ENCODE assay signal across 8 cellular contexts in genomic region chr19:49850487-49851342, GRCh38. TPM values are rescaled to one million over a fixed set of nuclear protein-coding genes. Genes with fewer than 3 reads are reported as not detected.
DNase-seq lines count a peak whose midpoint lies in the region; ATAC-seq and TF ChIP-seq lines count a peak whose summit lies in the region.

Gene PTOV1 (plus strand): TSS chr19:49851159.

- BruUV-seq in Calu3 (replicated peaks; lab: Mats Ljungman, UMichigan) (no TSS peak), IMR-90 (replicated peaks; lab: Mats Ljungman, UMichigan) (no TSS peak), OCI-LY7 (replicated peaks; lab: Mats Ljungman, UMichigan) (no TSS peak)

- peak within 1 kb of the TSS; percentile 70 for H2BK120ac ChIP-seq in IMR-90 (ENCODE audit: low read depth, low read length)

- DNase-seq in Calu3 (peak; percentile 96), IMR-90 (peak; percentile 91), OCI-LY7 (ENCODE audit: low spot score) (peak; percentile 97), activated T-cell treated with anti-CD3 and anti-CD28 coated beads for 24 hours (ENCODE audit: low read depth) (peak; percentile 81), epithelial cell of prostate (ENCODE audit: low read depth, low spot score) (peak; percentile 39), mucosa of gallbladder (ENCODE audit: low spot score) (peak; percentile 93)
- peak; percentile 79 for DNase-seq in stimulated activated CD8-positive, alpha-beta memory T cell treated with anti-CD3 and anti-CD28 coated beads, Interleukin-4, amount 100 ng/mL, for 24 hours (ENCODE audit: low read depth)

- peak within 1 kb of the TSS; percentile 86 for H2BK5ac ChIP-seq in IMR-90 (ENCODE audit: low read depth, low read length, poor library complexity, severe bottlenecking)

- H3K79me2 ChIP-seq in OCI-LY7 (ENCODE audit: insufficient read depth, low read depth, low read length), result peaks cover 24% of the 10 kb centered on the region

- H3K27me3 Mint-ChIP-seq in Calu3 (ENCODE audit: unreplicated experiment), result no peaks in the 10 kb centered on the region

- TF ChIP-seq CTCF in Calu3 (IDR thresholded peaks at IDR 0.05; ENCODE audit: unreplicated experiment) (no peak), IMR-90 (conservative IDR thresholded peaks at IDR 0.05; ENCODE audit: low read depth, low read length) (no peak), OCI-LY7 (conservative IDR thresholded peaks at IDR 0.05; ENCODE audit: low read length) (no peak)

- H4K8ac ChIP-seq in IMR-90 (ENCODE audit: low read depth in 2 of 2, low read length in 2 of 2), result peak within 1 kb of the TSS; percentile 92 to 94

- 1% methylated on average over 53 of the region's 98 CpGs; no CpG with 5 or more reads in 1 of the 2 experiments for WGBS in IMR-90 (ENCODE audit: extremely low coverage in 2 of 2, insufficient read length in 1 of 2), 2 experiments

- peak within 1 kb of the TSS; percentile 99 for H2AK9ac ChIP-seq in IMR-90 (replicated peaks; ENCODE audit: low read depth, low read length, poor library complexity)

- ATAC-seq in GM21526 (IDR thresholded peaks at IDR 0.05; ENCODE audit: low FRiP score, unreplicated experiment) (peak; percentile 59), IMR-90 (ENCODE audit: low read depth) (peak; percentile 85)

- H3K14ac ChIP-seq in IMR-90 (replicated peaks; ENCODE audit: low read depth, low read length), result peak within 1 kb of the TSS; percentile 98

- H3K9me1 ChIP-seq in IMR-90 (ENCODE audit: insufficient read depth, low read length), result peaks cover 15% of the 10 kb centered on the region

- H3K4ac ChIP-seq in IMR-90 (ENCODE audit: low read depth, low read length), result peak within 1 kb of the TSS; percentile 97

- peak within 1 kb of the TSS; percentile 96 for H2AK5ac ChIP-seq in IMR-90 (ENCODE audit: low read depth, low read length)

- no peak within 1 kb of the TSS for H2BK20ac ChIP-seq in IMR-90 (ENCODE audit: low read depth, low read length)

- H3K18ac ChIP-seq in IMR-90 (ENCODE audit: low read depth, low read length), result peak within 1 kb of the TSS; percentile 74

- peak; percentile 84 for TF ChIP-seq POLR2A in IMR-90 (IDR thresholded peaks at IDR 0.05; ENCODE audit: low read depth, low read length)

- H3K4me1 Mint-ChIP-seq in Calu3 (ENCODE audit: low read depth, unreplicated experiment), result peaks cover 36% of the 10 kb centered on the region

- intact Hi-C loops in Calu3 (cut with micrococcal nuclease; ENCODE audit: unreplicated experiment), result no loop called here
- intact Hi-C loops in IMR-90 (cut with micrococcal nuclease), result no loop called here
- intact Hi-C loops in OCI-LY7 (cut with micrococcal nuclease; ENCODE audit: unreplicated experiment), result loop anchor here (1.0 to 2.0 kb wide), 2 partner anchors 28 to 74 kb away; no protein-coding TSS in a partner anchor

- H3K4me3 ChIP-seq in IMR-90 (ENCODE audit: insufficient read depth, low read depth, low read length) (peak within 1 kb of the TSS; percentile 60), OCI-LY7 (ENCODE audit: low read depth, low read length, poor library complexity, severe bottlenecking) (peak within 1 kb of the TSS; percentile 88)

- H2BK15ac ChIP-seq in IMR-90 (ENCODE audit: low read depth, low read length), result peak within 1 kb of the TSS; percentile 22; the same call in 1 of the 3 replicates

- peaks cover 72% of the 10 kb centered on the region for H3K36me3 Mint-ChIP-seq in Calu3 (ENCODE audit: insufficient read depth, unreplicated experiment)

- H3K4me3 Mint-ChIP-seq in Calu3 (ENCODE audit: low read depth, unreplicated experiment), result peak within 1 kb of the TSS; percentile 85

- peak within 1 kb of the TSS; percentile 94 for H3K4me2 ChIP-seq in IMR-90 (ENCODE audit: low read depth, low read length)
- H3K4me2 ChIP-seq in OCI-LY7 (ENCODE audit: low read length), result peak within 1 kb of the TSS; percentile 94

- in situ Hi-C loops in IMR-90 (cut with MboI; ENCODE audit: low sequenced_read_pairs), result loop anchor here (10.0 kb wide), 1 partner anchor 166 kb away; the partner anchor contains the start of gene ADM5

- peak within 1 kb of the TSS; percentile 89 for H3K27ac Mint-ChIP-seq in Calu3 (ENCODE audit: unreplicated experiment)

- peak within 1 kb of the TSS; percentile 87; the same call in 1 of the 2 replicates for H3K23ac ChIP-seq in IMR-90 (ENCODE audit: low read depth, low read length)

- peak within 1 kb of the TSS; percentile 90 for H3K9ac ChIP-seq in IMR-90 (ENCODE audit: low read depth, low read length)

- peak within 1 kb of the TSS; percentile 90 for H4K91ac ChIP-seq in IMR-90 (ENCODE audit: insufficient read depth, low read depth, low read length)

- peaks cover 27 to 79% of the 10 kb centered on the region in 2 experiments for H3K79me1 ChIP-seq in IMR-90 (ENCODE audit: low read depth in 1 of 2, low read length in 2 of 2)

- H4K5ac ChIP-seq in IMR-90 (ENCODE audit: low read depth, low read length), result peak within 1 kb of the TSS; percentile 86

- H3K27ac ChIP-seq in IMR-90 (ENCODE audit: insufficient read depth, low read length) (peak within 1 kb of the TSS; percentile 94), OCI-LY7 (ENCODE audit: low read depth, low read length, poor library complexity, severe bottlenecking) (peak within 1 kb of the TSS; percentile 87), epithelial cell of prostate (peak within 1 kb of the TSS; percentile 89)

- POLR2A ChIA-PET in IMR-90 (lab: Charles Lee; ENCODE audit: unreplicated experiment), result interaction anchor here (0.6 to 0.9 kb wide), 3 partner anchors 25 to 210 kb away, joined by 3 to 4 read pairs (median 4); no protein-coding TSS in a partner anchor
- POLR2A ChIA-PET in OCI-LY7 (lab: Charles Lee), result interaction anchor here (0.7 to 2.0 kb wide), 3 partner anchors 19 to 38 kb away, joined by 3 to 8 read pairs (median 3); partner anchors contain the start of genes FUZ and MED25

- H3K27me3 ChIP-seq in IMR-90 (ENCODE audit: control insufficient read depth, insufficient read depth, low read length), result no peaks in the 10 kb centered on the region

- H3K9me3 ChIP-seq in IMR-90 (ENCODE audit: control insufficient read depth, insufficient read depth, low read length) (no peaks in the 10 kb centered on the region), OCI-LY7 (ENCODE audit: low read length) (no peaks in the 10 kb centered on the region)

- H3K9me2 ChIP-seq in OCI-LY7 (ENCODE audit: insufficient read depth, low read length), result no peaks in the 10 kb centered on the region

- H4K20me1 ChIP-seq in IMR-90 (ENCODE audit: insufficient read depth, low read length) (peaks cover 49% of the 10 kb centered on the region), OCI-LY7 (ENCODE audit: insufficient read depth, low read length) (peaks cover 20% of the 10 kb centered on the region)

- dilution Hi-C loops in IMR-90 (cut with HindIII; ENCODE audit: low sequenced_read_pairs, unreplicated experiment), result no loop called here

- peaks cover 16% of the 10 kb centered on the region for H3K4me1 ChIP-seq in IMR-90 (ENCODE audit: control insufficient read depth, insufficient read depth, low read length)
- H3K4me1 ChIP-seq in OCI-LY7 (ENCODE audit: insufficient read depth, low read length, poor library complexity, severe bottlenecking), result peaks cover 28% of the 10 kb centered on the region

- H3K56ac ChIP-seq in IMR-90 (ENCODE audit: extremely low read depth, insufficient read depth, low read length), result peak within 1 kb of the TSS; percentile 88

- H2AFZ ChIP-seq in IMR-90 (replicated peaks; ENCODE audit: low read length, poor library complexity) (peak within 1 kb of the TSS; percentile 90), OCI-LY7 (ENCODE audit: low read length) (peak within 1 kb of the TSS; percentile 70)

- TF ChIP-seq RAD21 in IMR-90 (IDR thresholded peaks at IDR 0.05; ENCODE audit: low read length), result no peak

- H3K9me3 Mint-ChIP-seq in Calu3 (ENCODE audit: low read depth, unreplicated experiment), result peaks cover 5% of the 10 kb centered on the region

- CTCF ChIA-PET in Calu3 (lab: Charles Lee), result interaction anchor here (0.6 to 2.0 kb wide), 4 partner anchors 12 to 643 kb away, joined by 3 to 9 read pairs (median 4); no protein-coding TSS in a partner anchor
- CTCF ChIA-PET in IMR-90 (lab: Yijun Ruan, JAX), result no interaction called here
- CTCF ChIA-PET in OCI-LY7 (lab: Charles Lee; ENCODE audit: unreplicated experiment), result no interaction called here

- H3K36me3 ChIP-seq in IMR-90 (ENCODE audit: control insufficient read depth, insufficient read depth, low read length), result peaks cover 16% of the 10 kb centered on the region; the same call in 1 of the 2 replicates
- peaks cover 24% of the 10 kb centered on the region; the same call in 1 of the 2 replicates for H3K36me3 ChIP-seq in OCI-LY7 (ENCODE audit: insufficient read depth, low read length)

TF ChIP-seq in IMR-90, 13 proteins besides CTCF, POLR2A, EP300 and RAD21:
- TF ChIP-seq CHD1 (IDR thresholded peaks at IDR 0.05; ENCODE audit: low read depth, low read length) (peak; percentile 99; the same call in 1 of the 2 replicates), FOS (IDR thresholded peaks at IDR 0.05; ENCODE audit: low read depth, low read length) (no peak), RFX5 (IDR thresholded peaks at IDR 0.05; ENCODE audit: low read depth, low read length) (no peak), SMC3 (IDR thresholded peaks at IDR 0.05; ENCODE audit: low read depth, low read length) (no peak), RCOR1 (IDR thresholded peaks at IDR 0.05; ENCODE audit: insufficient replicate concordance, low read length) (no peak), MXI1 (IDR thresholded peaks at IDR 0.05; ENCODE audit: borderline replicate concordance, low read depth, low read length) (no peak), USF2 (IDR thresholded peaks at IDR 0.05; ENCODE audit: low read depth, low read length) (no peak; the same call in 1 of the 2 replicates), MAZ (IDR thresholded peaks at IDR 0.05; ENCODE audit: borderline replicate concordance, low read depth, low read length) (peak; percentile 89), NFE2L2 (IDR thresholded peaks at IDR 0.05; ENCODE audit: low read depth, low read length) (no peak), BHLHE40 (IDR thresholded peaks at IDR 0.05; ENCODE audit: low read depth, low read length) (peak; percentile 96)

RNA-seq across cellular contexts. Expression of gene PTOV1, which starts in this region (rescaled TPM):
- total RNA-seq in Calu3 (2022) (231 and 256 TPM in 2 replicates), IMR-90 (2012; rRNA removed) (34.4 and 36.1 TPM in 2 replicates), OCI-LY7 (2022) (105 and 114 TPM in 2 replicates), mucosa of gallbladder (249 TPM)
- polyA plus RNA-seq in IMR-90 (2012; rRNA removed), result 106 and 107 TPM in 2 replicates
- polyA plus RNA-seq in IMR-90 (2012; cell fraction: cytosol; rRNA removed), result 63.8 and 170 TPM in 2 replicates
- 249 and 529 TPM in 2 replicates for polyA plus RNA-seq in IMR-90 (2012; cell fraction: nucleus; rRNA removed; ENCODE audit: low replicate concordance)
- 101 and 124 TPM in 2 replicates for total RNA-seq in OCI-LY7 (2014; rRNA removed; shearing (Covaris generic))

Comparison
In these comparisons a context has a peak if more than half of its experiments do, and no peak if none do; other contexts are left out.
1. Peak in every context shown above with its lines: DNase-seq, ATAC-seq, H3K4me3 ChIP-seq and H3K27ac ChIP-seq.
2. DNase-seq: peak in every context shown above with its lines; median percentile 97 in OCI-LY7; 96 in Calu3; 93 in mucosa of gallbladder; 91 in IMR-90; 81 in activated T-cell treated with anti-CD3 and anti-CD28 coated beads for 24 hours; 79 in stimulated activated CD8-positive, alpha-beta memory T cell treated with anti-CD3 and anti-CD28 coated beads, Interleukin-4, amount 100 ng/mL, for 24 hours; 39 in epithelial cell of prostate.